ENCODE assay signal across 13 cellular contexts in genomic region chr7:1121886-1122831, GRCh38. TPM values are rescaled to one million over a fixed set of nuclear protein-coding genes. Genes with fewer than 3 reads are reported as not detected.
DNase-seq lines count a peak whose midpoint lies in the region; ATAC-seq and TF ChIP-seq lines count a peak whose summit lies in the region.
"Had no signal": no experiment of that assay in that cellular context is flagged by ENCODE, and none has a peak within 500 bp of the region (broad histone marks: within the 10 kb centered on the region; RNA-seq: fewer than 3 reads in every experiment).

No MANE protein-coding gene starts in this region.

- H3K27ac Mint-ChIP-seq in glutamatergic neuron (ENCODE audit: unreplicated experiment) (peak overlapping the region; percentile 67), neural progenitor cell (peak overlapping the region; percentile 82)
- no peak overlapping the region for H3K27ac Mint-ChIP-seq in CD4-positive, alpha-beta T cell
- H3K27ac Mint-ChIP-seq: T-helper 17 cell had no signal

- H3K27me3 ChIP-seq in A673 (replicated peaks; ENCODE audit: insufficient read depth, low read depth, low read length, poor library complexity): no peaks in the 10 kb centered on the region
- H3K27me3 ChIP-seq in NT2/D1 (ENCODE audit: insufficient read depth, insufficient read length): no peaks in the 10 kb centered on the region
- H3K27me3 ChIP-seq in neural progenitor cell: no peaks in the 10 kb centered on the region
- H3K27me3 ChIP-seq in CD4-positive, alpha-beta T cell (ENCODE audit: control insufficient read depth, insufficient read depth, low read length): no peaks in the 10 kb centered on the region

- H3K79me2 ChIP-seq in neural progenitor cell (ENCODE audit: low read depth): peaks cover 60% of the 10 kb centered on the region

- H3K4me3 Mint-ChIP-seq in glutamatergic neuron (ENCODE audit: unreplicated experiment) (peak overlapping the region; percentile 52), neural progenitor cell (no peak overlapping the region)
- no peak overlapping the region for H3K4me3 Mint-ChIP-seq in CD4-positive, alpha-beta T cell
- H3K4me3 Mint-ChIP-seq: T-helper 17 cell had no signal

- TF ChIP-seq CTCF in A673 (conservative IDR thresholded peaks at IDR 0.05; ENCODE audit: low read depth, low read length) (no peak), glutamatergic neuron (IDR thresholded peaks at IDR 0.05; ENCODE audit: partially characterized antibody, unreplicated experiment) (no peak), neural progenitor cell (IDR thresholded peaks at IDR 0.05) (no peak)
- no peak for TF ChIP-seq CTCF in CD4-positive, alpha-beta T cell (IDR thresholded peaks at IDR 0.05)

- H3K9me3 ChIP-seq in A673 (ENCODE audit: low read depth, low read length, poor library complexity, severe bottlenecking) (no peaks in the 10 kb centered on the region), NT2/D1 (ENCODE audit: insufficient read depth, low read length) (peaks cover 8% of the 10 kb centered on the region; the same call in 1 of the 2 replicates), neural progenitor cell (ENCODE audit: low read depth) (no peaks in the 10 kb centered on the region)
- H3K9me3 ChIP-seq in CD4-positive, alpha-beta T cell (ENCODE audit: control insufficient read depth, low read length): no peaks in the 10 kb centered on the region

- CTCF ChIA-PET in A673 (lab: Charles Lee): interaction anchor here (1.2 kb wide), 1 partner anchor 56 kb away, joined by 3 read pairs; no protein-coding TSS in a partner anchor
- CTCF ChIA-PET in CD4-positive, alpha-beta T cell (lab: Charles Lee): no interaction called here

- H3K4me1 ChIP-seq in A673 (ENCODE audit: insufficient read depth, low read length, poor library complexity, severe bottlenecking) (peaks cover 20% of the 10 kb centered on the region), NT2/D1 (ENCODE audit: insufficient read depth, insufficient read length) (peaks cover 22% of the 10 kb centered on the region), neural progenitor cell (peaks cover 20% of the 10 kb centered on the region)

- no peak for ATAC-seq in CD4-positive, alpha-beta T cell (ENCODE audit: poor library complexity)
- ATAC-seq: T-helper 17 cell had no signal

- H3F3A ChIP-seq in neural progenitor cell (ENCODE audit: low read depth): peaks cover 6% of the 10 kb centered on the region

- peaks cover 31% of the 10 kb centered on the region for H4K20me1 ChIP-seq in neural progenitor cell (ENCODE audit: low read depth)

- H3K27ac ChIP-seq in A673 (ENCODE audit: low read depth, low read length, poor library complexity, severe bottlenecking): peak overlapping the region; percentile 53
- peak overlapping the region; percentile 46 for H3K27ac ChIP-seq in neural progenitor cell
- no peak overlapping the region for H3K27ac ChIP-seq in CD4-positive, alpha-beta T cell (ENCODE audit: low read depth, low read length)

- H3K9me3 Mint-ChIP-seq in glutamatergic neuron (ENCODE audit: unreplicated experiment) (peaks cover 3% of the 10 kb centered on the region), neural progenitor cell (peaks cover 5% of the 10 kb centered on the region)
- no peaks in the 10 kb centered on the region for H3K9me3 Mint-ChIP-seq in CD4-positive, alpha-beta T cell

- H3K36me3 Mint-ChIP-seq in glutamatergic neuron (ENCODE audit: unreplicated experiment): no peaks in the 10 kb centered on the region
- H3K36me3 Mint-ChIP-seq in neural progenitor cell: peaks cover 9% of the 10 kb centered on the region
- H3K36me3 Mint-ChIP-seq in CD4-positive, alpha-beta T cell (ENCODE audit: low read depth): peaks cover 13% of the 10 kb centered on the region

- intact Hi-C loops in A673 (cut with micrococcal nuclease; ENCODE audit: unreplicated experiment): no loop called here
- intact Hi-C loops in CD4-positive, alpha-beta T cell (cut with DNase I, micrococcal nuclease): no loop called here

- H3K4me2 ChIP-seq in neural progenitor cell: peak overlapping the region; percentile 10

- peak overlapping the region; percentile 39 for H3K9ac ChIP-seq in NT2/D1 (ENCODE audit: insufficient read length, low read depth)
- H3K9ac ChIP-seq in neural progenitor cell: no peak overlapping the region

- BruUV-seq in A673 (replicated peaks; lab: Mats Ljungman, UMichigan): no TSS peak

- DNase-seq in A673 (ENCODE audit: low spot score) (peak; percentile 45), NT2/D1 (ENCODE audit: low read depth, low spot score) (no peak), glutamatergic neuron (peak; percentile 33), neural progenitor cell (ENCODE audit: low spot score) (no peak), amygdala (lab: John Stamatoyannopoulos, UW) (no peak)
- DNase-seq in effector CD8-positive, alpha-beta T cell (lab: John Stamatoyannopoulos, UW): no peak
- DNase-seq in NK-92 treated with Interleukin-12 subunit alpha and Interleukin-12 subunit beta, amount 100 ng/mL, for 24 hours (lab: John Stamatoyannopoulos, UW): no peak
- DNase-seq in CD4-positive, alpha-beta T cell: no peak
- DNase-seq: activated gamma-delta T cell treated with Interleukin-2 at 50 U/mL for 16 hours, dermis blood vessel endothelial cell, NCI-H2107, RPMI8226, T-helper 17 cell had no signal

- POLR2A ChIA-PET in A673 (lab: Charles Lee; ENCODE audit: low non-redundant PET): no interaction called here
- POLR2A ChIA-PET in CD4-positive, alpha-beta T cell (lab: Charles Lee): no interaction called here

- no peak overlapping the region for H3K4me3 ChIP-seq in A673 (ENCODE audit: low read depth, low read length, poor library complexity, severe bottlenecking)
- H3K4me3 ChIP-seq in NT2/D1 (ENCODE audit: insufficient read length, low read depth): no peak overlapping the region
- no peak overlapping the region for H3K4me3 ChIP-seq in neural progenitor cell

- peaks cover 5% of the 10 kb centered on the region for H3K36me3 ChIP-seq in A673 (ENCODE audit: insufficient read depth, low read length, poor library complexity, severe bottlenecking)
- peaks cover 45% of the 10 kb centered on the region for H3K36me3 ChIP-seq in NT2/D1 (ENCODE audit: insufficient read depth, insufficient read length, low read length)
- no peaks in the 10 kb centered on the region for H3K36me3 ChIP-seq in neural progenitor cell

- no peaks in the 10 kb centered on the region for H3K27me3 Mint-ChIP-seq in glutamatergic neuron (ENCODE audit: unreplicated experiment)
- peaks cover 6% of the 10 kb centered on the region for H3K27me3 Mint-ChIP-seq in neural progenitor cell (ENCODE audit: insufficient read depth, low read depth)
- no peaks in the 10 kb centered on the region for H3K27me3 Mint-ChIP-seq in CD4-positive, alpha-beta T cell
- H3K27me3 Mint-ChIP-seq: T-helper 17 cell had no signal

- peaks cover 11% of the 10 kb centered on the region for H3K4me1 Mint-ChIP-seq in glutamatergic neuron (ENCODE audit: low read depth, unreplicated experiment)
- peaks cover 33% of the 10 kb centered on the region for H3K4me1 Mint-ChIP-seq in neural progenitor cell
- peaks cover 14% of the 10 kb centered on the region for H3K4me1 Mint-ChIP-seq in CD4-positive, alpha-beta T cell (ENCODE audit: low read depth)

- H2AFZ ChIP-seq in neural progenitor cell (replicated peaks): no peak overlapping the region

RNA-seq across cellular contexts. Expression of gene GPER1, which starts 34.2 kb away (rescaled TPM):
- 0.37 and 0.63 TPM in 2 replicates for total RNA-seq in A673 (2021)
- 0.59 TPM for total RNA-seq in glutamatergic neuron (ENCODE audit: unreplicated experiment)
- total RNA-seq in neural progenitor cell (ENCODE audit: low replicate concordance): 1.2 and 1.3 TPM in 2 replicates
- not detected for total RNA-seq in CD4-positive, alpha-beta T cell

RNA-seq across cellular contexts. Expression of gene ZFAND2A, which starts 37.8 kb away (rescaled TPM):
- total RNA-seq in A673 (2021) (26.1 and 27.4 TPM in 2 replicates), glutamatergic neuron (ENCODE audit: unreplicated experiment) (34.5 TPM), neural progenitor cell (ENCODE audit: low replicate concordance) (9.0 and 13.3 TPM in 2 replicates)
- 10 to 100 TPM; 92.3 to 92.5 TPM for total RNA-seq in CD4-positive, alpha-beta T cell

Comparison
In these comparisons a context has a peak if more than half of its experiments do, and no peak if none do; other contexts are left out.
1. DNase-seq: peak in A673 (single experiment) and glutamatergic neuron (single experiment); none in NT2/D1 (single experiment), neural progenitor cell (single experiment), effector CD8-positive, alpha-beta T cell (single experiment), NK-92 treated with Interleukin-12 subunit alpha and Interleukin-12 subunit beta, amount 100 ng/mL, for 24 hours (single experiment), amygdala (0 of 56) and CD4-positive, alpha-beta T cell (0 of 10).